ENCODE assay signal across 8 cellular contexts in genomic region chr3:170357176-170357919, GRCh38. TPM values are rescaled to one million over a fixed set of nuclear protein-coding genes. Genes with fewer than 3 reads are reported as not detected.
DNase-seq lines count a peak whose midpoint lies in the region; ATAC-seq, FAIRE-seq and TF ChIP-seq lines count a peak whose summit lies in the region.

SKIL (plus strand) TSS chr3:170357715; CDS start chr3:170360332, 2,617 bp downstream.

- H3K27me3 Mint-ChIP-seq in activated T-helper 2 cell treated with anti-CD3 and anti-CD28 coated beads, Interferon-gamma antibody, Interleukin-2, Interleukin-4, amounts not matched to agents 10 μg/mL and 5 μg/mL and 100 μg/mL, durations not matched to agents 14 hours and 24 hours and 36 hours (ENCODE audit: low read depth): peaks cover 8% of the 10 kb centered on the region
- H3K27me3 Mint-ChIP-seq in natural killer cell treated with Interleukin-12 subunit alpha and Interleukin-12 subunit beta and Interleukin-15 and Interleukin-18, amount 100 ng/mL, for 72 hours: no peaks in the 10 kb centered on the region

- peak; percentile 68 for TF ChIP-seq POLR2A in H54 (IDR thresholded peaks at IDR 0.05; ENCODE audit: low read depth, low read length)

- no peak for TF ChIP-seq CTCF in RWPE2 (IDR thresholded peaks at IDR 0.05; ENCODE audit: poor library complexity, severe bottlenecking)
- no peak for TF ChIP-seq CTCF in fibroblast of mammary gland (conservative IDR thresholded peaks at IDR 0.05; ENCODE audit: control insufficient read depth, insufficient read depth, low read depth, low read length)

- H3K36me3 Mint-ChIP-seq in activated T-helper 2 cell treated with anti-CD3 and anti-CD28 coated beads, Interferon-gamma antibody, Interleukin-2, Interleukin-4, amounts not matched to agents 10 μg/mL and 5 μg/mL and 100 μg/mL, durations not matched to agents 14 hours and 24 hours and 36 hours (ENCODE audit: low read depth): peaks cover 35% of the 10 kb centered on the region
- H3K36me3 Mint-ChIP-seq in natural killer cell treated with Interleukin-12 subunit alpha and Interleukin-12 subunit beta and Interleukin-15 and Interleukin-18, amount 100 ng/mL, for 72 hours: peaks cover 23% of the 10 kb centered on the region

- H3K4me3 ChIP-seq in RWPE2 (ENCODE audit: severe bottlenecking) (peak within 1 kb of the TSS; percentile 96), fibroblast of mammary gland (ENCODE audit: control insufficient read depth, low read depth, low read length) (peak within 1 kb of the TSS; percentile 74)

- H3K9me3 ChIP-seq in RWPE2 (ENCODE audit: severe bottlenecking): no peaks in the 10 kb centered on the region

- peak within 1 kb of the TSS; percentile 91 for H3K27ac ChIP-seq in RWPE2 (ENCODE audit: poor library complexity, severe bottlenecking)

- peak within 1 kb of the TSS; percentile 97 for H3K27ac Mint-ChIP-seq in activated T-helper 2 cell treated with anti-CD3 and anti-CD28 coated beads, Interferon-gamma antibody, Interleukin-2, Interleukin-4, amounts not matched to agents 10 μg/mL and 5 μg/mL and 100 μg/mL, durations not matched to agents 14 hours and 24 hours and 36 hours
- H3K27ac Mint-ChIP-seq in natural killer cell treated with Interleukin-12 subunit alpha and Interleukin-12 subunit beta and Interleukin-15 and Interleukin-18, amount 100 ng/mL, for 72 hours: peak within 1 kb of the TSS; percentile 88

- DNase-seq in EH (ENCODE audit: low read depth): peak; percentile 96
- DNase-seq in H54 (ENCODE audit: insufficient read length, low spot score): peak; percentile 82
- DNase-seq in LoVo (ENCODE audit: low spot score): peak; percentile 94
- DNase-seq in RWPE2 (ENCODE audit: low spot score): peak; percentile 97
- peak; percentile 93 for DNase-seq in activated T-helper 2 cell treated with anti-CD3 and anti-CD28 coated beads, Interferon-gamma antibody, Interleukin-2, Interleukin-4, amounts not matched to agents 10 μg/mL and 5 μg/mL and 100 μg/mL, durations not matched to agents 14 hours and 24 hours and 36 hours (ENCODE audit: low spot score)
- DNase-seq in fibroblast of mammary gland (ENCODE audit: low read depth): peak; percentile 94
- DNase-seq in natural killer cell treated with Interleukin-12 subunit alpha and Interleukin-12 subunit beta and Interleukin-15 and Interleukin-18, amount 100 ng/mL, for 72 hours (ENCODE audit: low spot score): peak; percentile 98
- DNase-seq in stimulated activated naive CD4-positive, alpha-beta T cell treated with Interleukin-2 at 50 U/mL for 16 hours (lab: John Stamatoyannopoulos, UW): peak; percentile 94

- H3K4me3 Mint-ChIP-seq in activated T-helper 2 cell treated with anti-CD3 and anti-CD28 coated beads, Interferon-gamma antibody, Interleukin-2, Interleukin-4, amounts not matched to agents 10 μg/mL and 5 μg/mL and 100 μg/mL, durations not matched to agents 14 hours and 24 hours and 36 hours (ENCODE audit: low read depth): peak within 1 kb of the TSS; percentile 95
- H3K4me3 Mint-ChIP-seq in natural killer cell treated with Interleukin-12 subunit alpha and Interleukin-12 subunit beta and Interleukin-15 and Interleukin-18, amount 100 ng/mL, for 72 hours: peak within 1 kb of the TSS; percentile 97

- ATAC-seq in RWPE2 (ENCODE audit: low read depth): peak; percentile 67
- ATAC-seq in natural killer cell treated with Interleukin-12 subunit alpha and Interleukin-12 subunit beta and Interleukin-15 and Interleukin-18, amount 100 ng/mL, for 72 hours: peak; percentile 86 to 88

- H3K4me1 ChIP-seq in RWPE2 (ENCODE audit: insufficient read depth, poor library complexity, severe bottlenecking): peaks cover 28% of the 10 kb centered on the region

- intact Hi-C loops in activated T-helper 2 cell treated with anti-CD3 and anti-CD28 coated beads, Interferon-gamma antibody, Interleukin-2, Interleukin-4, amounts not matched to agents 10 μg/mL and 5 μg/mL and 100 μg/mL, durations not matched to agents 14 hours and 24 hours and 36 hours (cut with micrococcal nuclease): loop anchor here (1.0 to 5.0 kb wide), 6 partner anchors 45 to 585 kb away; partner anchors contain the start of genes MYNN, PHC3, PRKCI and RPL22L1

- no peaks in the 10 kb centered on the region for H3K27me3 ChIP-seq in RWPE2 (ENCODE audit: insufficient read depth, poor library complexity, severe bottlenecking)

- H3K9me3 Mint-ChIP-seq in activated T-helper 2 cell treated with anti-CD3 and anti-CD28 coated beads, Interferon-gamma antibody, Interleukin-2, Interleukin-4, amounts not matched to agents 10 μg/mL and 5 μg/mL and 100 μg/mL, durations not matched to agents 14 hours and 24 hours and 36 hours: no peaks in the 10 kb centered on the region
- H3K9me3 Mint-ChIP-seq in natural killer cell treated with Interleukin-12 subunit alpha and Interleukin-12 subunit beta and Interleukin-15 and Interleukin-18, amount 100 ng/mL, for 72 hours: no peaks in the 10 kb centered on the region

- FAIRE-seq in H54 (lab: Jason Lieb, UNC): no peak

- peaks cover 30% of the 10 kb centered on the region for H3K4me1 Mint-ChIP-seq in activated T-helper 2 cell treated with anti-CD3 and anti-CD28 coated beads, Interferon-gamma antibody, Interleukin-2, Interleukin-4, amounts not matched to agents 10 μg/mL and 5 μg/mL and 100 μg/mL, durations not matched to agents 14 hours and 24 hours and 36 hours (ENCODE audit: low read depth)
- H3K4me1 Mint-ChIP-seq in natural killer cell treated with Interleukin-12 subunit alpha and Interleukin-12 subunit beta and Interleukin-15 and Interleukin-18, amount 100 ng/mL, for 72 hours (ENCODE audit: low read depth in 2 of 2): peaks cover 54 to 60% of the 10 kb centered on the region in 2 donors

- peaks cover 33% of the 10 kb centered on the region for H3K36me3 ChIP-seq in RWPE2 (ENCODE audit: low read depth)

RNA-seq across cellular contexts. Expression of gene SKIL, which starts in this region (rescaled TPM):
- total RNA-seq in activated T-helper 2 cell treated with anti-CD3 and anti-CD28 coated beads, Interferon-gamma antibody, Interleukin-2, Interleukin-4, amounts not matched to agents 10 μg/mL and 5 μg/mL and 100 μg/mL, durations not matched to agents 14 hours and 24 hours and 36 hours: 31.2 and 33.2 TPM in 2 replicates
- total RNA-seq in natural killer cell treated with Interleukin-12 subunit alpha and Interleukin-12 subunit beta and Interleukin-15 and Interleukin-18, amount 100 ng/mL, for 72 hours: 10 to 100 TPM; 40.0 to 41.0 TPM

Comparison
In these comparisons a context has a peak if more than half of its experiments do, and no peak if none do; other contexts are left out.
1. Peak in every context shown above with its lines: DNase-seq, ATAC-seq, H3K4me3 ChIP-seq and H3K27ac ChIP-seq.